Comparison of ENCODE assay signal across 8 cellular contexts in the genomic region with DNA sequence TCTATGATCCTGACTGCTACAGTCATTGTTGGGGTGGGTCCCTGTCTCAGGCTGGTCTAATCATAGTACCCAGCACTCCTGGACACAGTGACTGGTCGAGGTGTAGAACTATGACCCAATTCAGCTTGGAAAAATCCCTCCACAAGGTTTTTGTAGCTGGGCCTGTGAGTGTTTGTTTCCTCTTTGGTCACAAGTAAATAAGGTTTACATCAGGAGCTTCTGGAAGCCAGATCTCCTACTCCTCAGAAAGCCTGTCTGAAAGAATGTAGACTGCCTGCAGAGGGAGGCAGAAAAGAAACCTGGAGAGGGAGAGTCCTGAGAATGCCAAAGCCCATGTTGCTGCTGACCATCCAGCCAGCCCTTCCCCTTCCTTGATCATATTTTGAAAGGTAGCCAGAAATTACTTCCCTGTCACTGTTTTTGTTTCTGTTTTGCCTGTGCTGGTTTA.
DNase-seq lines count a peak whose midpoint lies in the region; ATAC-seq and TF ChIP-seq lines count a peak whose summit lies in the region.
"Had no signal": no experiment of that assay in that cellular context is flagged by ENCODE, and none has a peak within 500 bp of the region (broad histone marks: within the 10 kb centered on the region; RNA-seq: fewer than 3 reads in every experiment).

No MANE protein-coding gene starts in this region.

- H3K27me3 Mint-ChIP-seq in HFFc6 (ENCODE audit: insufficient read depth) = no peaks in the 10 kb centered on the region; the same call in 1 of the 2 replicates
- no peaks in the 10 kb centered on the region for H3K27me3 Mint-ChIP-seq in activated CD4-positive, alpha-beta memory T cell treated with anti-CD3 and anti-CD28 coated beads for 36 hours

- POLR2A ChIA-PET in activated CD4-positive, alpha-beta memory T cell treated with anti-CD3 and anti-CD28 coated beads for 36 hours (lab: Charles Lee) = interaction anchor here (0.8 to 2.0 kb wide), 2 partner anchors 122 to 124 kb away, joined by 4 to 9 read pairs; no protein-coding TSS in a partner anchor
- POLR2A ChIA-PET in HEK293T (lab: Yijun Ruan, JAX) = no interaction called here

- peaks cover 52% of the 10 kb centered on the region for H3K4me1 Mint-ChIP-seq in HFFc6 (ENCODE audit: low read depth)
- peaks cover 48% of the 10 kb centered on the region for H3K4me1 Mint-ChIP-seq in activated CD4-positive, alpha-beta memory T cell treated with anti-CD3 and anti-CD28 coated beads for 36 hours (ENCODE audit: low read depth)

- no peaks in the 10 kb centered on the region for H3K36me3 ChIP-seq in spleen

- peak; percentile 80 for ATAC-seq in Right ventricle myocardium superior (ENCODE audit: poor library complexity)

- H3K4me3 ChIP-seq in spleen = no peak overlapping the region

- H3K9me3 ChIP-seq in spleen = no peaks in the 10 kb centered on the region

- TF ChIP-seq POLR2A in spleen (IDR thresholded peaks at IDR 0.05) = no peak

- TF ChIP-seq CTCF in HFFc6 (IDR thresholded peaks at IDR 0.05) = 0 out of 2 replicates have a peak, but pooled peaks have one; percentile 9
- TF ChIP-seq CTCF in spleen (IDR thresholded peaks at IDR 0.05 in 8 of 11, conservative IDR thresholded peaks at IDR 0.05 in 3 of 11) = no peak

- H3K27ac Mint-ChIP-seq in HFFc6 = peak overlapping the region; percentile 92
- peak overlapping the region; percentile 60 for H3K27ac Mint-ChIP-seq in activated CD4-positive, alpha-beta memory T cell treated with anti-CD3 and anti-CD28 coated beads for 36 hours

- intact Hi-C loops in activated CD4-positive, alpha-beta memory T cell treated with anti-CD3 and anti-CD28 coated beads for 36 hours (cut with micrococcal nuclease) = loop anchor here (5.0 kb wide), 2 partner anchors 258 to 952 kb away; no protein-coding TSS in a partner anchor
- intact Hi-C loops in Right ventricle myocardium superior (cut with DNase I) (loop anchor here (10.0 kb wide), 1 partner anchor 240 kb away; no protein-coding TSS in a partner anchor), spleen (cut with DNase I; ENCODE audit: low total_unique reads) (no loop called here)

- H3K36me3 Mint-ChIP-seq in HFFc6 (ENCODE audit: low read depth) = no peaks in the 10 kb centered on the region
- no peaks in the 10 kb centered on the region for H3K36me3 Mint-ChIP-seq in activated CD4-positive, alpha-beta memory T cell treated with anti-CD3 and anti-CD28 coated beads for 36 hours
- H3K36me3 Mint-ChIP-seq: brain had no signal

- H3K9me3 Mint-ChIP-seq in HFFc6 = no peaks in the 10 kb centered on the region
- no peaks in the 10 kb centered on the region for H3K9me3 Mint-ChIP-seq in activated CD4-positive, alpha-beta memory T cell treated with anti-CD3 and anti-CD28 coated beads for 36 hours
- H3K9me3 Mint-ChIP-seq: brain had no signal

- CTCF ChIA-PET in activated CD4-positive, alpha-beta memory T cell treated with anti-CD3 and anti-CD28 coated beads for 36 hours (lab: Charles Lee) = interaction anchor here (0.8 to 1.6 kb wide), 3 partner anchors 64 to 245 kb away, joined by 3 to 6 read pairs (median 4); no protein-coding TSS in a partner anchor
- CTCF ChIA-PET in HEK293T (lab: Yijun Ruan, JAX) = no interaction called here

- H3K4me3 Mint-ChIP-seq in HFFc6 = peak overlapping the region; percentile 15; the same call in 1 of the 2 replicates
- H3K4me3 Mint-ChIP-seq in activated CD4-positive, alpha-beta memory T cell treated with anti-CD3 and anti-CD28 coated beads for 36 hours = no peak overlapping the region
- H3K4me3 Mint-ChIP-seq: brain had no signal

- DNase-seq in HFFc6 (peak; percentile 31), Right ventricle myocardium superior (no peak), spleen (no peak), anterior cingulate cortex (lab: John Stamatoyannopoulos, UW) (no peak), HEK293T (ENCODE audit: extremely low spot score) (no peak)
- DNase-seq in activated CD4-positive, alpha-beta memory T cell treated with anti-CD3 and anti-CD28 coated beads for 36 hours = no peak
- no peak for DNase-seq in activated CD4-positive, alpha-beta T cell treated with anti-CD3 and anti-CD28 coated beads for 1 hour

- peak overlapping the region in 7 of 8 donors; percentile 12 to 65 (median 60) for H3K27ac ChIP-seq in spleen

- no peaks in the 10 kb centered on the region for H3K27me3 ChIP-seq in spleen (replicated peaks in 1 of 7)

- H3K4me1 ChIP-seq in spleen = peaks cover 13 to 35% (median 20%) of the 10 kb centered on the region in 6 donors

- WGBS in spleen, 5 donors = 50 to 78% (median 57%) methylated on average over 1 of the region's 1 CpG

TF ChIP-seq in HEK293T, 16 proteins besides CTCF, POLR2A, EP300 and RAD21:
- TF ChIP-seq FOXM1 (IDR thresholded peaks at IDR 0.05; ENCODE audit: borderline replicate concordance) = no peak
- no peak for TF ChIP-seq LEF1 (IDR thresholded peaks at IDR 0.05; ENCODE audit: borderline replicate concordance)
- TF ChIP-seq L3MBTL2 (conservative IDR thresholded peaks at IDR 0.05) = no peak
- TF ChIP-seq ZNF384 (IDR thresholded peaks at IDR 0.05) = no peak
- no peak for TF ChIP-seq FOXA1 (IDR thresholded peaks at IDR 0.05)
- no peak for TF ChIP-seq FOXK2 (IDR thresholded peaks at IDR 0.05)
- no peak for TF ChIP-seq HDGF (IDR thresholded peaks at IDR 0.05; ENCODE audit: borderline replicate concordance)
- TF ChIP-seq NFRKB (IDR thresholded peaks at IDR 0.05) = no peak
